1 cellular context compared by ENCODE assay signal in genomic region chr7:126449621-126450268, GRCh38.
TF ChIP-seq lines count a peak whose summit lies in the region.

No MANE protein-coding gene starts in this region.

TF ChIP-seq in GM12878, 131 proteins besides CTCF, POLR2A, EP300 and RAD21 (continued from another document):
- TF ChIP-seq, protein P1, sequence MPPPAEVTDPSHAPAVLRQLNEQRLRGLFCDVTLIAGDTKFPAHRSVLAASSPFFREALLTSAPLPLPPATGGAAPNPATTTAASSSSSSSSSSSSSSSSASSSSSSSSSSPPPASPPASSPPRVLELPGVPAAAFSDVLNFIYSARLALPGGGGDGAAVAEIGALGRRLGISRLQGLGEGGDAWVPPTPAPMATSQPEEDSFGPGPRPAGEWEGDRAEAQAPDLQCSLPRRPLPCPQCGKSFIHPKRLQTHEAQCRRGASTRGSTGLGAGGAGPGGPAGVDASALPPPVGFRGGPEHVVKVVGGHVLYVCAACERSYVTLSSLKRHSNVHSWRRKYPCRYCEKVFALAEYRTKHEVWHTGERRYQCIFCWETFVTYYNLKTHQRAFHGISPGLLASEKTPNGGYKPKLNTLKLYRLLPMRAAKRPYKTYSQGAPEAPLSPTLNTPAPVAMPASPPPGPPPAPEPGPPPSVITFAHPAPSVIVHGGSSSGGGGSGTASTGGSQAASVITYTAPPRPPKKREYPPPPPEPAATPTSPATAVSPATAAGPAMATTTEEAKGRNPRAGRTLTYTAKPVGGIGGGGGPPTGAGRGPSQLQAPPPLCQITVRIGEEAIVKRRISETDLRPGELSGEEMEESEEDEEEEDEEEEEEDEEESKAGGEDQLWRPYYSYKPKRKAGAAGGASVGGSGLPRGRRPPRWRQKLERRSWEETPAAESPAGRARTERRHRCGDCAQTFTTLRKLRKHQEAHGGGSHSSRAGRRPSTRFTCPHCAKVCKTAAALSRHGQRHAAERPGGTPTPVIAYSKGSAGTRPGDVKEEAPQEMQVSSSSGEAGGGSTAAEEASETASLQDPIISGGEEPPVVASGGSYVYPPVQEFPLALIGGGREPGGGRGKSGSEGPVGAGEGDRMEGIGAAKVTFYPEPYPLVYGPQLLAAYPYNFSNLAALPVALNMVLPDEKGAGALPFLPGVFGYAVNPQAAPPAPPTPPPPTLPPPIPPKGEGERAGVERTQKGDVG (CRISPR knock-in tag; IDR thresholded peaks at IDR 0.05), result no peak
- TF ChIP-seq ZSCAN29 (IDR thresholded peaks at IDR 0.05), result no peak
TF ChIP-seq in GM12878: peak in this region for 0.
